ENCODE assay signal across 1 cellular context in genomic region chr9:128771745-128772519, GRCh38.
TF ChIP-seq lines count a peak whose summit lies in the region.

Gene ZER1 (minus strand): TSS chr9:128771927. CDS start chr9:128755565, 16,362 bp downstream.

TF ChIP-seq in GM12878, 131 proteins besides CTCF, POLR2A, EP300 and RAD21 (continued from another document):
- TF ChIP-seq SREBF1 (IDR thresholded peaks at IDR 0.05; ENCODE audit: low read length) (peak; percentile 63; the same call in 1 of the 2 replicates), POLR2AphosphoS5 (IDR thresholded peaks at IDR 0.05; ENCODE audit: low read length) (peak; percentile 78), TCF3 (IDR thresholded peaks at IDR 0.05; ENCODE audit: borderline replicate concordance, insufficient read depth, low read depth, low read length) (peak; percentile 70; the same call in 1 of the 2 replicates), ETV6 (conservative IDR thresholded peaks at IDR 0.05 in 1 of 2, IDR thresholded peaks at IDR 0.05 in 1 of 2; ENCODE audit: borderline replicate concordance in 1 of 2, low read depth in 1 of 2) (peak in 1 of 2 experiments; percentile 26; a peak in 1 of 4 replicates), SRF (IDR thresholded peaks at IDR 0.05; ENCODE audit: low read depth in 2 of 2, low read length in 2 of 2) (peak; percentile 30 to 91; a peak in 2 of 4 replicates), GABPA (IDR thresholded peaks at IDR 0.05; ENCODE audit: low read depth) (peak; percentile 93), TAF1 (IDR thresholded peaks at IDR 0.05; ENCODE audit: borderline replicate concordance, low read depth, low read length) (peak; percentile 80; the same call in 1 of the 2 replicates), NR2F1 (conservative IDR thresholded peaks at IDR 0.05) (peak; percentile 73), SMARCA5 (IDR thresholded peaks at IDR 0.05) (peak; percentile 73; the same call in 1 of the 2 replicates), CREB1 (IDR thresholded peaks at IDR 0.05; ENCODE audit: low read depth) (peak; percentile 94), ESRRA (IDR thresholded peaks at IDR 0.05; ENCODE audit: low read length) (0 out of 2 replicates have a peak, but pooled peaks have one; percentile 42), PRDM15 (CRISPR knock-in tag; IDR thresholded peaks at IDR 0.05) (no peak), ZNF592 (IDR thresholded peaks at IDR 0.05) (no peak), CHD2 (IDR thresholded peaks at IDR 0.05; ENCODE audit: borderline replicate concordance, low read depth, low read length) (peak; percentile 71; the same call in 1 of the 2 replicates), CBX5 (IDR thresholded peaks at IDR 0.05; ENCODE audit: low read depth) (peak; percentile 67; the same call in 1 of the 2 replicates), NBN (IDR thresholded peaks at IDR 0.05) (0 out of 2 replicates have a peak, but pooled peaks have one; percentile 28), SIN3A (IDR thresholded peaks at IDR 0.05; ENCODE audit: low read depth, low read length) (peak; percentile 88), KLF5 (IDR thresholded peaks at IDR 0.05; ENCODE audit: partially characterized antibody) (peak; percentile 89), HCFC1 (IDR thresholded peaks at IDR 0.05; ENCODE audit: low read length) (peak; percentile 81), EED (IDR thresholded peaks at IDR 0.05; ENCODE audit: low read depth) (peak; percentile 32; the same call in 1 of the 2 replicates), IKZF1 (conservative IDR thresholded peaks at IDR 0.05) (peak; percentile 95), GATAD2B (conservative IDR thresholded peaks at IDR 0.05; ENCODE audit: low read depth) (peak; percentile 95), TCF12 (IDR thresholded peaks at IDR 0.05; ENCODE audit: low read depth, low read length) (peak; percentile 76; the same call in 1 of the 2 replicates), RELB (IDR thresholded peaks at IDR 0.05; ENCODE audit: low read depth) (peak; percentile 74; the same call in 1 of the 2 replicates), PKNOX1 (IDR thresholded peaks at IDR 0.05) (peak; percentile 46; the same call in 1 of the 2 replicates), RB1 (IDR thresholded peaks at IDR 0.05; ENCODE audit: borderline replicate concordance) (peak; percentile 60; the same call in 1 of the 2 replicates), FOXK2 (IDR thresholded peaks at IDR 0.05) (peak; percentile 73), ZNF207 (IDR thresholded peaks at IDR 0.05; ENCODE audit: borderline replicate concordance) (peak; percentile 98), NKRF (conservative IDR thresholded peaks at IDR 0.05) (peak; percentile 78), RUNX3 (IDR thresholded peaks at IDR 0.05; ENCODE audit: low read length) (0 out of 2 replicates have a peak, but pooled peaks have one; percentile 56), WRNIP1 (IDR thresholded peaks at IDR 0.05; ENCODE audit: borderline replicate concordance, low read depth, low read length) (no peak)
- TF ChIP-seq, protein P1, sequence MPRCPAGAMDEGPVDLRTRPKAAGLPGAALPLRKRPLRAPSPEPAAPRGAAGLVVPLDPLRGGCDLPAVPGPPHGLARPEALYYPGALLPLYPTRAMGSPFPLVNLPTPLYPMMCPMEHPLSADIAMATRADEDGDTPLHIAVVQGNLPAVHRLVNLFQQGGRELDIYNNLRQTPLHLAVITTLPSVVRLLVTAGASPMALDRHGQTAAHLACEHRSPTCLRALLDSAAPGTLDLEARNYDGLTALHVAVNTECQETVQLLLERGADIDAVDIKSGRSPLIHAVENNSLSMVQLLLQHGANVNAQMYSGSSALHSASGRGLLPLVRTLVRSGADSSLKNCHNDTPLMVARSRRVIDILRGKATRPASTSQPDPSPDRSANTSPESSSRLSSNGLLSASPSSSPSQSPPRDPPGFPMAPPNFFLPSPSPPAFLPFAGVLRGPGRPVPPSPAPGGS (IDR thresholded peaks at IDR 0.05; ENCODE audit: borderline replicate concordance, insufficient read depth, low read depth, low read length, poor library complexity, severe bottlenecking): peak; percentile 58
- TF ChIP-seq, protein P2, sequence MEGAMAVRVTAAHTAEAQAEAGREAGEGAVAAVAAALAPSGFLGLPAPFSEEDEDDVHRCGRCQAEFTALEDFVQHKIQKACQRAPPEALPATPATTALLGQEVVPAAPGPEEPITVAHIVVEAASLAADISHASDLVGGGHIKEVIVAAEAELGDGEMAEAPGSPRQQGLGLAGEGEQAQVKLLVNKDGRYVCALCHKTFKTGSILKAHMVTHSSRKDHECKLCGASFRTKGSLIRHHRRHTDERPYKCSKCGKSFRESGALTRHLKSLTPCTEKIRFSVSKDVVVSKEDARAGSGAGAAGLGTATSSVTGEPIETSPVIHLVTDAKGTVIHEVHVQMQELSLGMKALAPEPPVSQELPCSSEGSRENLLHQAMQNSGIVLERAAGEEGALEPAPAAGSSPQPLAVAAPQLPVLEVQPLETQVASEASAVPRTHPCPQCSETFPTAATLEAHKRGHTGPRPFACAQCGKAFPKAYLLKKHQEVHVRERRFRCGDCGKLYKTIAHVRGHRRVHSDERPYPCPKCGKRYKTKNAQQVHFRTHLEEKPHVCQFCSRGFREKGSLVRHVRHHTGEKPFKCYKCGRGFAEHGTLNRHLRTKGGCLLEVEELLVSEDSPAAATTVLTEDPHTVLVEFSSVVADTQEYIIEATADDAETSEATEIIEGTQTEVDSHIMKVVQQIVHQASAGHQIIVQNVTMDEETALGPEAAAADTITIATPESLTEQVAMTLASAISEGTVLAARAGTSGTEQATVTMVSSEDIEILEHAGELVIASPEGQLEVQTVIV (IDR thresholded peaks at IDR 0.05; ENCODE audit: borderline replicate concordance, partially characterized antibody): peak; percentile 55
- TF ChIP-seq, protein P3, sequence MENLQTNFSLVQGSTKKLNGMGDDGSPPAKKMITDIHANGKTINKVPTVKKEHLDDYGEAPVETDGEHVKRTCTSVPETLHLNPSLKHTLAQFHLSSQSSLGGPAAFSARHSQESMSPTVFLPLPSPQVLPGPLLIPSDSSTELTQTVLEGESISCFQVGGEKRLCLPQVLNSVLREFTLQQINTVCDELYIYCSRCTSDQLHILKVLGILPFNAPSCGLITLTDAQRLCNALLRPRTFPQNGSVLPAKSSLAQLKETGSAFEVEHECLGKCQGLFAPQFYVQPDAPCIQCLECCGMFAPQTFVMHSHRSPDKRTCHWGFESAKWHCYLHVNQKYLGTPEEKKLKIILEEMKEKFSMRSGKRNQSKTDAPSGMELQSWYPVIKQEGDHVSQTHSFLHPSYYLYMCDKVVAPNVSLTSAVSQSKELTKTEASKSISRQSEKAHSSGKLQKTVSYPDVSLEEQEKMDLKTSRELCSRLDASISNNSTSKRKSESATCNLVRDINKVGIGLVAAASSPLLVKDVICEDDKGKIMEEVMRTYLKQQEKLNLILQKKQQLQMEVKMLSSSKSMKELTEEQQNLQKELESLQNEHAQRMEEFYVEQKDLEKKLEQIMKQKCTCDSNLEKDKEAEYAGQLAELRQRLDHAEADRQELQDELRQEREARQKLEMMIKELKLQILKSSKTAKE (IDR thresholded peaks at IDR 0.05; ENCODE audit: low read depth, poor library complexity, severe bottlenecking): no peak
- TF ChIP-seq, protein P4, sequence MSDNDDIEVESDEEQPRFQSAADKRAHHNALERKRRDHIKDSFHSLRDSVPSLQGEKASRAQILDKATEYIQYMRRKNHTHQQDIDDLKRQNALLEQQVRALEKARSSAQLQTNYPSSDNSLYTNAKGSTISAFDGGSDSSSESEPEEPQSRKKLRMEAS (IDR thresholded peaks at IDR 0.05; ENCODE audit: low read depth, low read length): peak; percentile 71; the same call in 1 of the 2 replicates
TF ChIP-seq in GM12878: peak in this region for 68.
